2 cellular contexts compared by ENCODE assay signal in genomic region chr22:39713799-39714290, GRCh38.
TF ChIP-seq lines count a peak whose summit lies in the region.

No MANE protein-coding gene starts in this region.

TF ChIP-seq in HEK293, 187 proteins besides CTCF, POLR2A, EP300 and RAD21:
- no peak for TF ChIP-seq YY1 (tag by site-specific recombination; IDR thresholded peaks at IDR 0.05)
- TF ChIP-seq ZNF266 (tag by site-specific recombination; IDR thresholded peaks at IDR 0.05; ENCODE audit: low read depth), result no peak
- no peak for TF ChIP-seq ZFP41 (tag by site-specific recombination; IDR thresholded peaks at IDR 0.05; ENCODE audit: borderline replicate concordance)
- TF ChIP-seq ZNF549 (tag by site-specific recombination; IDR thresholded peaks at IDR 0.05), result no peak
- TF ChIP-seq ZBTB20 (tag by site-specific recombination; IDR thresholded peaks at IDR 0.05), result 0 out of 2 replicates have a peak, but pooled peaks have one; percentile 30
- no peak for TF ChIP-seq ZNF660 (tag by site-specific recombination; IDR thresholded peaks at IDR 0.05)
- TF ChIP-seq SCRT2 (tag by site-specific recombination; IDR thresholded peaks at IDR 0.05), result peak; percentile 79
- no peak for TF ChIP-seq ZNF558 (tag by site-specific recombination; IDR thresholded peaks at IDR 0.05)
- TF ChIP-seq TRIM28 (IDR thresholded peaks at IDR 0.05; ENCODE audit: borderline replicate concordance, low read length), result no peak
- 0 out of 2 replicates have a peak, but pooled peaks have one; percentile 33 for TF ChIP-seq SCRT1 (tag by site-specific recombination; IDR thresholded peaks at IDR 0.05; ENCODE audit: borderline replicate concordance)
- no peak for TF ChIP-seq ZNF785 (tag by site-specific recombination; IDR thresholded peaks at IDR 0.05)
- TF ChIP-seq ZNF529 (tag by site-specific recombination; IDR thresholded peaks at IDR 0.05; ENCODE audit: insufficient replicate concordance), result no peak
- no peak for TF ChIP-seq ZNF501 (tag by site-specific recombination; IDR thresholded peaks at IDR 0.05)
- TF ChIP-seq REST (tag by site-specific recombination; IDR thresholded peaks at IDR 0.05), result no peak
- TF ChIP-seq ZNF658 (tag by site-specific recombination; IDR thresholded peaks at IDR 0.05), result no peak
- no peak for TF ChIP-seq ZBTB10 (tag by site-specific recombination; IDR thresholded peaks at IDR 0.05)
- TF ChIP-seq PRDM1 (tag by site-specific recombination; IDR thresholded peaks at IDR 0.05), result no peak
- TF ChIP-seq ZSCAN23 (tag by site-specific recombination; IDR thresholded peaks at IDR 0.05), result no peak
- no peak for TF ChIP-seq ZNF776 (tag by site-specific recombination; IDR thresholded peaks at IDR 0.05; ENCODE audit: borderline replicate concordance)
- no peak for TF ChIP-seq ZNF670 (tag by site-specific recombination; IDR thresholded peaks at IDR 0.05; ENCODE audit: low read depth)
- no peak for TF ChIP-seq MYNN (tag by site-specific recombination; IDR thresholded peaks at IDR 0.05; ENCODE audit: borderline replicate concordance)
- TF ChIP-seq ZNF629 (tag by site-specific recombination; IDR thresholded peaks at IDR 0.05), result no peak

TF ChIP-seq in H1, 55 proteins besides CTCF, POLR2A, EP300 and RAD21:
- TF ChIP-seq HDAC2 (IDR thresholded peaks at IDR 0.05; ENCODE audit: borderline replicate concordance in 1 of 2, low read depth in 2 of 2, low read length in 2 of 2) (no peak), SIRT6 (IDR thresholded peaks at IDR 0.05; ENCODE audit: low read length) (no peak), GTF2F1 (IDR thresholded peaks at IDR 0.05; ENCODE audit: borderline replicate concordance, low read depth, low read length) (no peak), TAF7 (optimal IDR thresholded peaks at IDR 0.05; ENCODE audit: borderline replicate concordance, low read depth, low read length) (no peak)
